In the genomic region with DNA sequence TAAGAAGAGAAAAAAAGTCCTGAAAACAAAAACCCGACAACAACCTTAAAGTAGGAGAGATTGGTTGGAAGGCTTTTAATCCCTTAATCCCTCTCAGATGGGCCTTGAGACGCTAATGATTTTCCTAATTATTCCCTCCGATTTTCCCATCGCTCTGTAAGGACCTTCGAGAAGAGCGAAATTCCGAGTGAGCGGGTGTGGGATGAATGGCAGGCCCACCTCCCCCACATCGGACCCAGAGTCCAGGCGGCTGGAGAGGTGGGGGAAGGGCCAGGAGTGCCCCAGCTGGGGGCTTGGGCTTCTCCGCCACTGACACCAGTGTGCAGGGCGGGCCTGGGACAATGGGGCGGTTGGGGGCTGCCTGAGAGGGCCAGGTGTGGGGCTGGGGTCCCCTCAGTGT, we compare ENCODE assay signal across 16 cellular contexts. TPM values are rescaled to one million over a fixed set of nuclear protein-coding genes. Genes with fewer than 3 reads are reported as not detected.
DNase-seq lines count a peak whose midpoint lies in the region; ATAC-seq and TF ChIP-seq lines count a peak whose summit lies in the region.
"Had no signal": no experiment of that assay in that cellular context is flagged by ENCODE, and none has a peak within 500 bp of the region (broad histone marks: within the 10 kb centered on the region; RNA-seq: fewer than 3 reads in every experiment).

No MANE protein-coding gene starts in this region.

- H4K8ac ChIP-seq in mesendoderm (ENCODE audit: low read depth, low read length) = no peak overlapping the region

- H3K79me1 ChIP-seq in mesendoderm (ENCODE audit: low read length) = no peaks in the 10 kb centered on the region

- H3K27ac ChIP-seq in HUES48 (ENCODE audit: low read depth, low read length) = peak overlapping the region; percentile 8
- no peak overlapping the region for H3K27ac ChIP-seq in mesendoderm (ENCODE audit: low read depth, low read length)
- H3K27ac ChIP-seq in substantia nigra (ENCODE audit: low read depth, low read length, poor library complexity, severe bottlenecking) = peak overlapping the region; percentile 73
- H3K27ac ChIP-seq in heart left ventricle = no peak overlapping the region
- H3K27ac ChIP-seq: KMS-11 had no signal

- H3K79me2 ChIP-seq in mesendoderm (ENCODE audit: control insufficient read depth, insufficient read depth, low read length) = no peaks in the 10 kb centered on the region

- no peak overlapping the region for H2BK120ac ChIP-seq in mesendoderm (ENCODE audit: low read depth, low read length)

- H3K9ac ChIP-seq in HUES48 (ENCODE audit: low read depth, low read length) (no peak overlapping the region), mesendoderm (ENCODE audit: low read length) (no peak overlapping the region)
- H3K9ac ChIP-seq: KMS-11 had no signal

- H3K4me3 ChIP-seq in HUES48 (ENCODE audit: low read depth, low read length) (no peak overlapping the region), mesendoderm (ENCODE audit: low read length) (no peak overlapping the region), heart left ventricle (no peak overlapping the region)

- H3K18ac ChIP-seq in mesendoderm (ENCODE audit: low read length) = no peak overlapping the region

- no peak for DNase-seq in mesendoderm
- no peak for DNase-seq in substantia nigra (lab: John Stamatoyannopoulos, UW)
- no peak for DNase-seq in heart left ventricle
- DNase-seq in NCI-H510A (lab: John Stamatoyannopoulos, UW) = no peak
- DNase-seq: EL, NCI-H1048, NCI-H1436 treated with DMSO at 0.1 percent for 48 hours, NCI-H2081, RPMI8226 had no signal

- no peak overlapping the region for H3K23ac ChIP-seq in mesendoderm (ENCODE audit: low read length)

- peaks cover 6% of the 10 kb centered on the region for H3K36me3 Mint-ChIP-seq in brain
- H3K36me3 Mint-ChIP-seq: CD14-positive monocyte had no signal

- H4K5ac ChIP-seq in mesendoderm (ENCODE audit: low read length) = no peak overlapping the region

- peak overlapping the region; percentile 65 for H3K56ac ChIP-seq in mesendoderm (ENCODE audit: low read length)

- intact Hi-C loops in heart left ventricle (cut with DNase I) = no loop called here

- H3K4ac ChIP-seq in mesendoderm (ENCODE audit: low read depth, low read length) = no peak overlapping the region

- no peaks in the 10 kb centered on the region for H3K36me3 ChIP-seq in HUES48 (ENCODE audit: control insufficient read depth, insufficient read depth, low read length)
- H3K36me3 ChIP-seq in mesendoderm (ENCODE audit: control insufficient read depth, insufficient read depth, low read length) = no peaks in the 10 kb centered on the region
- no peaks in the 10 kb centered on the region for H3K36me3 ChIP-seq in heart left ventricle

- H3K4me2 ChIP-seq in mesendoderm (ENCODE audit: low read length) = no peak overlapping the region
- H3K4me2 ChIP-seq: KMS-11 had no signal

- H3K9me3 Mint-ChIP-seq in brain = peaks cover 0 to 4% (median 0%) of the 10 kb centered on the region in 5 experiments

- no peak for ATAC-seq in heart left ventricle
- no peak for ATAC-seq in GM19328 (IDR thresholded peaks at IDR 0.05; ENCODE audit: unreplicated experiment)
- ATAC-seq: HCT116 had no signal

- TF ChIP-seq CTCF in brain (conservative IDR thresholded peaks at IDR 0.05) (no peak), heart left ventricle (IDR thresholded peaks at IDR 0.05) (no peak)

- peak overlapping the region; percentile 84 to 98 (median 92) for H3K27ac Mint-ChIP-seq in brain

- H3K4me1 ChIP-seq in HUES48 (ENCODE audit: control insufficient read depth, insufficient read depth, low read length) (peaks cover 35% of the 10 kb centered on the region), mesendoderm (ENCODE audit: control insufficient read depth, low read depth, low read length) (peaks cover 16% of the 10 kb centered on the region), heart left ventricle (peaks cover 0 to 11% (median 2%) of the 10 kb centered on the region in 12 donors)

- no peak overlapping the region for H2BK5ac ChIP-seq in mesendoderm (ENCODE audit: low read length)

- H3K4me1 Mint-ChIP-seq in brain = peaks cover 68% of the 10 kb centered on the region

- WGBS in mesendoderm (ENCODE audit: extremely low coverage, insufficient coverage, low lambda C conversion rate) = no CpG with 5 or more reads among the region's 13 CpGs
- 77 to 94% (median 86%) methylated on average over 13 of the region's 13 CpGs for WGBS in heart left ventricle, 4 donors

- H2AK5ac ChIP-seq in mesendoderm (ENCODE audit: low read length) = no peak overlapping the region

- no peak overlapping the region for H2BK15ac ChIP-seq in mesendoderm (replicated peaks; ENCODE audit: low read depth)

- H3K27me3 Mint-ChIP-seq in brain = peaks cover 9% of the 10 kb centered on the region

- peak overlapping the region in 4 of 5 experiments; percentile 34 to 55 (median 48) for H3K4me3 Mint-ChIP-seq in brain
- H3K4me3 Mint-ChIP-seq: CD14-positive monocyte had no signal

- H3K9me3 ChIP-seq in HUES48 (ENCODE audit: control insufficient read depth, insufficient read depth, low read length) = no peaks in the 10 kb centered on the region
- H3K9me3 ChIP-seq in heart left ventricle = no peaks in the 10 kb centered on the region

- TF ChIP-seq POLR2A in heart left ventricle (IDR thresholded peaks at IDR 0.05) = no peak

- H3K27me3 ChIP-seq in HUES48 (ENCODE audit: control insufficient read depth, insufficient read depth, low read length) (peaks cover 48% of the 10 kb centered on the region), mesendoderm (ENCODE audit: insufficient read depth, low read length, poor library complexity) (no peaks in the 10 kb centered on the region), heart left ventricle (peaks cover 8 to 46% (median 29%) of the 10 kb centered on the region in 9 donors)

RNA-seq across cellular contexts. Expression of a gene that starts 23.4 kb away (rescaled TPM):
- polyA plus RNA-seq in brain (ENCODE audit: insufficient read depth, low read depth, low replicate concordance) = not detected
- polyA plus RNA-seq in mesendoderm (2013, experiment 1 of 2) = 0.88 TPM
- polyA plus RNA-seq in mesendoderm (2013, experiment 2 of 2) = 0.97 TPM
- under 1 TPM in 1 of 9 donors, not detected in 8; 0.29 TPM for total RNA-seq in heart left ventricle
- not detected for polyA plus RNA-seq in heart left ventricle
- total RNA-seq: M059J had no signal
- polyA plus RNA-seq: CD14-positive monocyte had no signal

RNA-seq across cellular contexts. Expression of a gene that starts 54.1 kb away (rescaled TPM):
- polyA plus RNA-seq in brain (ENCODE audit: insufficient read depth, low read depth, low replicate concordance) (not detected), heart left ventricle (not detected)
- 3.5 TPM for polyA plus RNA-seq in mesendoderm (2013, experiment 1 of 2)
- 4.0 TPM for polyA plus RNA-seq in mesendoderm (2013, experiment 2 of 2)
- under 1 TPM in 2 of 9 donors, not detected in 7; 0.36 to 0.81 TPM for total RNA-seq in heart left ventricle
- total RNA-seq: M059J had no signal

RNA-seq across cellular contexts. Expression of a gene that starts 54.3 kb away (rescaled TPM):
- polyA plus RNA-seq in brain (ENCODE audit: insufficient read depth, low read depth, low replicate concordance) (378 TPM), heart left ventricle (100 to 1,000 TPM in 1 of 2 donors, 10 to 100 TPM in 1; 83.1 to 246 TPM)
- polyA plus RNA-seq in mesendoderm (2013, experiment 1 of 2) = 373 TPM
- 377 TPM for polyA plus RNA-seq in mesendoderm (2013, experiment 2 of 2)
- 100 to 1,000 TPM; 105 to 152 (median 143) TPM for total RNA-seq in heart left ventricle

Comparison
In these comparisons a context has a peak if more than half of its experiments do, and no peak if none do; other contexts are left out.
1. H3K27ac ChIP-seq: peak in HUES48 (single experiment) and substantia nigra (single experiment); none in mesendoderm (single experiment) and heart left ventricle (0 of 12).